ENCODE assay signal across 9 cellular contexts in the genomic region with DNA sequence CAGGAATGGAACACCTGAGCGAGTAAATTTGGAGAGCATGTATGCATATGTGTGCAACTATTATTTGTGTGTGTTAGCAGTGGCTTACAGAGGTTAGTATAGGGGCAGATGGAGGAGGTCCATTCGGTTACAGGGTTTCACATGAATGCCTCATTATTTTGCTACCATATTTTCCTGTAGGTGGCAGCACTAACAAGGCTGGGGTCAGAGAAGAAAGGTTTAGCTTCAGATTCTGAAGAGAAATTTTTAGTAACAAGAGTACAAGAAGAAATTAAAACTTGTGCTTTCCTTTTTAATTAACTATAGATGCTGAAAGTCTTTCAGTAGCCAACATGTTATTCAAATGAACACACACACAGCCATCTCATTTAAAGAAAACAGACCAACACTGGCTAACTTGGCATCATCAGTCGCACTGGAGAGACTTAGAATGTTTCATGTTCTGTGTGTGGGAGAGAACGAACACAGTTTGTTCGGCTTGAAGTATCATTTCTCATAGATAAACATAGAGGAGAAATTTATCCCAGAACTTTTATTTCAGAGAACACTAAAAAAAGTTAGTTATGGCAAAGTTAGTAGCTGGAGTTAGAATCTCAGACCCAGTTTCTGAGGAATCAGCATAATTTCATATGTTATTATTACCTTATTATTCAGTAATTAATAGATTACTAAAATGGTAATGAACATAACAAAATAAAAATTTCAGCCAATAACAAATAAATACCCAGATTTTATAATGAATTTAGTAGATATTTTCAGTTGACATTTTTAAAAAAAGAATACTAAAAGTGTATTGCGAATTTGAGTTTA.
DNase-seq lines count a peak whose midpoint lies in the region; ATAC-seq and TF ChIP-seq lines count a peak whose summit lies in the region.
"Had no signal": no experiment of that assay in that cellular context is flagged by ENCODE, and none has a peak within 500 bp of the region (broad histone marks: within the 10 kb centered on the region; RNA-seq: fewer than 3 reads in every experiment).

No MANE protein-coding gene starts in this region.

- DNase-seq in NCI-H1417 (lab: John Stamatoyannopoulos, UW) (peak; percentile 18 to 75 (median 41)), NCI-H1417 treated with DMSO at 0.1 percent for 48 hours (lab: John Stamatoyannopoulos, UW) (no peak), RPMI7951 (ENCODE audit: low read depth) (peak; percentile 41), fibroblast of gingiva (ENCODE audit: low read depth) (peak; percentile 51), osteoblast (ENCODE audit: insufficient read length, low spot score, missing footprints) (no peak), ecto neural progenitor cell (ENCODE audit: low spot score) (no peak)

- TF ChIP-seq CTCF in osteoblast (IDR thresholded peaks at IDR 0.05; ENCODE audit: extremely low read depth, low read depth, low read length) = peak; percentile 83

- no peaks in the 10 kb centered on the region for H4K20me1 ChIP-seq in osteoblast (ENCODE audit: insufficient read depth, low read length)
- H4K20me1 ChIP-seq: BLaER1 treated with 17β-estradiol and CSF1 and Interleukin-3, amounts not matched to agents 10 nM and 100 nM had no signal

- H2AFZ ChIP-seq in osteoblast (ENCODE audit: low read length) = no peak overlapping the region

- no peaks in the 10 kb centered on the region for H3K36me3 ChIP-seq in osteoblast (ENCODE audit: insufficient read depth, low read length)
- H3K36me3 ChIP-seq: BLaER1 treated with 17β-estradiol and CSF1 and Interleukin-3, amounts not matched to agents 10 nM and 100 nM had no signal

- H3K79me2 ChIP-seq in osteoblast (ENCODE audit: insufficient read depth, low read length) = no peaks in the 10 kb centered on the region

- no peak overlapping the region for H3K4me3 ChIP-seq in osteoblast (ENCODE audit: insufficient read depth, low read length)
- H3K4me3 ChIP-seq: BLaER1 treated with 17β-estradiol and CSF1 and Interleukin-3, amounts not matched to agents 10 nM and 100 nM had no signal

- H3K9me3 ChIP-seq in osteoblast (ENCODE audit: low read depth, low read length) = no peaks in the 10 kb centered on the region
- H3K9me3 ChIP-seq: BLaER1 treated with 17β-estradiol and CSF1 and Interleukin-3, amounts not matched to agents 10 nM and 100 nM had no signal

- H3K4me2 ChIP-seq in osteoblast (ENCODE audit: insufficient read depth, low read length) = peak overlapping the region; percentile 40
- H3K4me2 ChIP-seq: BLaER1 treated with 17β-estradiol and CSF1 and Interleukin-3, amounts not matched to agents 10 nM and 100 nM had no signal

- H3K27ac ChIP-seq in osteoblast (ENCODE audit: low read depth, low read length) = no peak overlapping the region
- H3K27ac ChIP-seq: BLaER1 treated with 17β-estradiol and CSF1 and Interleukin-3, amounts not matched to agents 10 nM and 100 nM had no signal

- ATAC-seq in GM21447 (IDR thresholded peaks at IDR 0.05; ENCODE audit: unreplicated experiment) = peak; percentile 81
- peak; percentile 79 for ATAC-seq in HG03571 (IDR thresholded peaks at IDR 0.05; ENCODE audit: unreplicated experiment)

- H3K4me1 ChIP-seq in osteoblast (ENCODE audit: insufficient read depth, low read length) = peaks cover 5% of the 10 kb centered on the region

- no peaks in the 10 kb centered on the region for H3K27me3 ChIP-seq in osteoblast (ENCODE audit: insufficient read depth, low read length)
- H3K27me3 ChIP-seq: BLaER1 treated with 17β-estradiol and CSF1 and Interleukin-3, amounts not matched to agents 10 nM and 100 nM had no signal

Comparison
In these comparisons a context has a peak if more than half of its experiments do, and no peak if none do; other contexts are left out.
1. DNase-seq: peak in NCI-H1417 (3 of 3), RPMI7951 (single experiment) and fibroblast of gingiva (single experiment); none in NCI-H1417 treated with DMSO at 0.1 percent for 48 hours (single experiment), osteoblast (single experiment) and ecto neural progenitor cell (single experiment).